Comparison of ENCODE assay signal across 1 cellular context in genomic region chr1:26302733-26303405, GRCh38.
A peak's percentile ranks its signal among the peaks of the same experiment; 100 is the strongest.
TF ChIP-seq lines count a peak whose summit lies in the region.

No MANE protein-coding gene starts in this region.

TF ChIP-seq in IMR-90, 13 proteins besides CTCF, POLR2A, EP300 and RAD21:
- TF ChIP-seq FOS (IDR thresholded peaks at IDR 0.05; ENCODE audit: low read depth, low read length): peak; percentile 54; the same call in 1 of the 2 replicates
- no peak for TF ChIP-seq USF2 (IDR thresholded peaks at IDR 0.05; ENCODE audit: low read depth, low read length)
- TF ChIP-seq MAZ (IDR thresholded peaks at IDR 0.05; ENCODE audit: borderline replicate concordance, low read depth, low read length): peak; percentile 19; the same call in 1 of the 2 replicates
- no peak for TF ChIP-seq NFE2L2 (IDR thresholded peaks at IDR 0.05; ENCODE audit: low read depth, low read length)
- no peak for TF ChIP-seq CEBPB (IDR thresholded peaks at IDR 0.05; ENCODE audit: low read depth, low read length)
